Comparison of ENCODE assay signal across 10 cellular contexts in the genomic region with DNA sequence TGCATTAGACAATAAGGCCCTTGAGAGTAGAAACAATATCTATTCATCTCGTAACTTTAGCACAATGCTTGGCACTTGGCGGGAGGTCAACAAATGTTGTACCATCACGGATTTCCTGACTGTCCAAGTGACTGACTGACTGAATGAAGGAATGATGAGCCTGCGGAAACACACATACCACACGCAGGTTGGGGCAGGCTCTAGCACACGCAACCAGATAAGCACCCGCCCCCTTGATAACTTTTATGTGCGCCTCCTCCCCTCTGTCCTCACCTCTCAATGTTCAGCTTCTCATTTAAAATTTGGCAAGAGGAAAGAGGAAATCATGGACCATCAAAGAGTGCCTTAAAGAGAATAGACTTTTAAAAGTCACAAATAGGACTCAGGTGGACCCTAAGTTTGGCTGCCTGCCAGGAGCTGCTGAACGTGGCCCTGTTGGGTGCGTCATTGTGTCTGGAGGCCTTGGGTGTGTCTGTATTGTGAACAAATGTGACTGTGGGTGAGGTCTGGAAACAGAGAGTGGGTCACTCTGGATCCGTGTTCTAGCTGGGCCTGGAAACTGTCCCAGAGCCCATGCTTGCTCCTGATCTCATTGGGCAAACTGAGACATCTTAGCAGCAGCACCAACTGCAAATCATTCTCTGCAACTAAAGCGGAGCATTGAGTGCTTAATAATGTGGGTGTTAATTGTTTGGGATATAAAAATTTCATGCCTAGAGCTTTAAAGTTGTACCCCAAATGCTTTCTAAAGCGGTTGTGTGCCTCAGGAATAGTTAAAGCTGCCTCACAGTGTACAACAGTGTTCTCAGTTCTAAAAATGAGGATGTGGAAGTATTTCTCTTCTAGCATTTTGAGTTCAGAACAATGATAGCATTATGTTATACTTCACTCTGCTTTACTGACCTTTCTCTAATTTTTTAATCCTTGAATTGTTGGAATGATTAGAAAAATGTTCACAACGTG. TPM values are rescaled to one million over a fixed set of nuclear protein-coding genes. Genes with fewer than 3 reads are reported as not detected.
DNase-seq lines count a peak whose midpoint lies in the region; ATAC-seq and TF ChIP-seq lines count a peak whose summit lies in the region.
"Had no signal": no experiment of that assay in that cellular context is flagged by ENCODE, and none has a peak within 500 bp of the region (broad histone marks: within the 10 kb centered on the region; RNA-seq: fewer than 3 reads in every experiment).

No MANE protein-coding gene starts in this region.

- DNase-seq in Right ventricle myocardium superior (no peak), right atrium auricular region (ENCODE audit: low spot score) (no peak), dorsolateral prefrontal cortex (peak in 6 of 10 donors; percentile 61 to 93 (median 76)), midbrain (lab: John Stamatoyannopoulos, UW) (peak; percentile 82), MM.1S (no peak), NCI-H1092 treated with DMSO at 0.1 percent for 48 hours (lab: John Stamatoyannopoulos, UW) (no peak)
- DNase-seq: NCI-H1092 had no signal

- H3K9ac ChIP-seq in MM.1S (ENCODE audit: low read length) = no peak overlapping the region

- no peaks in the 10 kb centered on the region for H3K27me3 ChIP-seq in right atrium auricular region
- H3K27me3 ChIP-seq in dorsolateral prefrontal cortex = no peaks in the 10 kb centered on the region
- peaks cover 45% of the 10 kb centered on the region for H3K27me3 ChIP-seq in MM.1S (replicated peaks; ENCODE audit: insufficient read depth, low read length)
- H3K27me3 ChIP-seq: SJSA1 had no signal

- no peaks in the 10 kb centered on the region for H3K79me2 ChIP-seq in MM.1S (ENCODE audit: low read length)

- no peaks in the 10 kb centered on the region for H3K36me3 ChIP-seq in right atrium auricular region
- no peaks in the 10 kb centered on the region for H3K36me3 ChIP-seq in MM.1S (replicated peaks; ENCODE audit: insufficient read depth, low read length)
- H3K36me3 ChIP-seq: SJSA1 had no signal

- H3K4me3 ChIP-seq in right atrium auricular region (no peak overlapping the region), dorsolateral prefrontal cortex (peak overlapping the region in 9 of 59 donors; percentile 2 to 37 (median 15)), MM.1S (ENCODE audit: low read length) (no peak overlapping the region)
- H3K4me3 ChIP-seq: SJSA1 had no signal

- intact Hi-C loops in Right ventricle myocardium superior (cut with DNase I) = no loop called here
- intact Hi-C loops in dorsolateral prefrontal cortex (cut with DNase I) = loop anchor here (2.0 to 5.0 kb wide), 5 partner anchors 15 to 86 kb away; a partner anchor contains a TSS

- no peak overlapping the region for H3K4me2 ChIP-seq in MM.1S (ENCODE audit: low read depth, low read length)

- H3K4me1 ChIP-seq in right atrium auricular region (peaks cover 0 to under 1% of the 10 kb centered on the region in 2 donors), MM.1S (ENCODE audit: low read length) (no peaks in the 10 kb centered on the region)

- no peak for TF ChIP-seq CTCF in right atrium auricular region (IDR thresholded peaks at IDR 0.05)
- TF ChIP-seq CTCF in dorsolateral prefrontal cortex (IDR thresholded peaks at IDR 0.05 in 54 of 56, conservative IDR thresholded peaks at IDR 0.05 in 2 of 56; ENCODE audit: low read depth in 1 of 56, partially characterized antibody in 56 of 56) = peak in 3 of 56 donors; percentile 4 to 11 (median 7)
- TF ChIP-seq CTCF in MM.1S (IDR thresholded peaks at IDR 0.05; ENCODE audit: low read length) = no peak

- no peaks in the 10 kb centered on the region for H4K20me1 ChIP-seq in MM.1S (ENCODE audit: insufficient read depth, low read length)

- no peaks in the 10 kb centered on the region for H3K9me2 ChIP-seq in MM.1S (replicated peaks; ENCODE audit: insufficient read depth, low read length)

- H3K27ac ChIP-seq in right atrium auricular region (peak overlapping the region in 1 of 2 donors; percentile 37), dorsolateral prefrontal cortex (peak overlapping the region; percentile 7 to 98 (median 91)), MM.1S (ENCODE audit: low read length) (no peak overlapping the region)
- H3K27ac ChIP-seq: SJSA1 had no signal

- ATAC-seq in Right ventricle myocardium superior (ENCODE audit: poor library complexity) (peak; percentile 67), GM19351 (IDR thresholded peaks at IDR 0.05; ENCODE audit: unreplicated experiment) (no peak), HG03095 (IDR thresholded peaks at IDR 0.05; ENCODE audit: unreplicated experiment) (no peak)

- H2AFZ ChIP-seq in MM.1S (ENCODE audit: low read length) = no peak overlapping the region

- H3F3A ChIP-seq in MM.1S (ENCODE audit: insufficient read depth, low read length) = no peaks in the 10 kb centered on the region

- H3K9me3 ChIP-seq in right atrium auricular region (no peaks in the 10 kb centered on the region), MM.1S (replicated peaks; ENCODE audit: insufficient read depth, low read length) (0 out of 2 replicates have a peak, but pooled peaks cover 3% of the 10 kb centered on the region)
- H3K9me3 ChIP-seq: SJSA1 had no signal

RNA-seq across cellular contexts. Expression of a gene that starts 47.6 kb away (rescaled TPM):
- total RNA-seq in Right ventricle myocardium superior = 7.3 TPM
- total RNA-seq in right atrium auricular region = 10 to 100 TPM in 1 of 2 donors, 1 to 10 TPM in 1; 7.9 to 12.3 TPM
- 10 to 100 TPM; 23.5 to 64.8 (median 43.0) TPM for total RNA-seq in dorsolateral prefrontal cortex

Comparison
In these comparisons a context has a peak if more than half of its experiments do, and no peak if none do; other contexts are left out.
1. DNase-seq: peak in dorsolateral prefrontal cortex (6 of 10) and midbrain (single experiment); none in Right ventricle myocardium superior (single experiment), right atrium auricular region (single experiment), MM.1S (single experiment) and NCI-H1092 treated with DMSO at 0.1 percent for 48 hours (single experiment).